ENCODE assay signal across 1 cellular context in the genomic region with DNA sequence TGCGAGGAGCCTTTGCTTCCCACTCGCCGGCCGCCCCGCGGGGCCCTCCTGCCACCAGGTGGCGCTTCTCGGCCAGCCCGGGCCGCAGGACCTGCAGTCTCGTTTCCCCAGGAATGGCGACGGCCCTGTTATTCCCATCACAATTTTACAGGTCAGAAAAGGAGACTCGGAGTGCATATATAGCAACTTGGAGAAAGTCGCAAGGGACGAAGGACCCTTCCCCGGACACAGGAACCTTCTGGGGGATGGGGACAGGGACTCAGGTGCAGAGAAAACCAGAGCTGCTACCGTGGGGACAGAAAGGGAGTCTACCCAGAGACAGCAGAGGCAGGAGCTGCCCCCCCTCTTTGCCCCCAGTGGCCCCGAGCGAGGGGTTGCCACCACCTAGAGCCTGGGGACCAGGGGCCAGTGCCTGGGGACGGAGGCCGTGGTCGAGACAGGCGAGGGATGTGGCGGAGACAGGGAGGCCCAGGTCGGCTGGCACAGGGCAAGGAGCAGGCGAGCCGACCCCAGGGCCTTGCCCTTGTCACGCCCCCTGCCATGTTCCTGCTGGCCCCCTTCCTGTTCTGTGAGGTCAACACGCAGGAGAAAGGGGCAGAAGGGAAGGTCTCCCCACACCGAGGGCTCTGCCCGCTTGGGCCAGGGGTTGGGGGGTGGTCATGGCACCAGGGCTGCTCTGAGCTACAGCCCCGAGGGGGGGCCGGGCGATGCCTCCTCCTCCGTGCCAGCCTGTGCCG.
TF ChIP-seq lines count a peak whose summit lies in the region.

No MANE protein-coding gene starts in this region.

TF ChIP-seq in H1, 55 proteins besides CTCF, POLR2A, EP300 and RAD21:
- no peak for TF ChIP-seq POU5F1 (IDR thresholded peaks at IDR 0.05; ENCODE audit: low read depth, low read length)
- no peak for TF ChIP-seq HDAC6 (IDR thresholded peaks at IDR 0.05; ENCODE audit: low read depth, low read length)
- TF ChIP-seq CBX5 (IDR thresholded peaks at IDR 0.05; ENCODE audit: low read depth, low read length) = no peak
- TF ChIP-seq E2F6 (IDR thresholded peaks at IDR 0.05) = no peak
- TF ChIP-seq SP4 (IDR thresholded peaks at IDR 0.05; ENCODE audit: low read length) = 0 out of 2 replicates have a peak, but pooled peaks have one; percentile 51
- no peak; the same call in 1 of the 2 replicates for TF ChIP-seq SP2 (IDR thresholded peaks at IDR 0.05; ENCODE audit: low read length)
- no peak for TF ChIP-seq POLR2AphosphoS5 (IDR thresholded peaks at IDR 0.05; ENCODE audit: low read depth, low read length)
- 0 out of 2 replicates have a peak, but pooled peaks have one; percentile 22 for TF ChIP-seq CREB1 (IDR thresholded peaks at IDR 0.05)
- TF ChIP-seq TAF7 (optimal IDR thresholded peaks at IDR 0.05; ENCODE audit: borderline replicate concordance, low read depth, low read length) = peak; percentile 47
- TF ChIP-seq CBX8 (IDR thresholded peaks at IDR 0.05; ENCODE audit: borderline replicate concordance, low read depth, low read length) = no peak
- no peak for TF ChIP-seq CHD2 (IDR thresholded peaks at IDR 0.05; ENCODE audit: low read length)
- TF ChIP-seq BRCA1 (IDR thresholded peaks at IDR 0.05; ENCODE audit: low read depth, low read length) = no peak
- 0 out of 2 replicates have a peak, but pooled peaks have one; percentile 12 for TF ChIP-seq PHF8 (conservative IDR thresholded peaks at IDR 0.05; ENCODE audit: low read depth, low read length)
- TF ChIP-seq TAF1 (IDR thresholded peaks at IDR 0.05; ENCODE audit: low read depth, low read length) = peak; percentile 28; the same call in 1 of the 2 replicates
- no peak for TF ChIP-seq KDM1A (IDR thresholded peaks at IDR 0.05; ENCODE audit: borderline replicate concordance, low read length)
- TF ChIP-seq KDM5A (IDR thresholded peaks at IDR 0.05; ENCODE audit: low read length) = no peak
- TF ChIP-seq GABPA (IDR thresholded peaks at IDR 0.05; ENCODE audit: borderline replicate concordance, insufficient read depth, low read length) = peak; percentile 77; the same call in 1 of the 2 replicates
- TF ChIP-seq KDM4A (IDR thresholded peaks at IDR 0.05; ENCODE audit: low read depth, low read length, severe bottlenecking) = no peak
- 0 out of 4 replicates have a peak, but pooled peaks of 1 of the 2 experiments have one; percentile 33 for TF ChIP-seq HDAC2 (IDR thresholded peaks at IDR 0.05; ENCODE audit: borderline replicate concordance in 1 of 2, low read depth in 2 of 2, low read length in 2 of 2)
- no peak for TF ChIP-seq BCL11A (IDR thresholded peaks at IDR 0.05; ENCODE audit: low read depth in 2 of 2, low read length in 2 of 2)
- no peak for TF ChIP-seq ASH2L (IDR thresholded peaks at IDR 0.05; ENCODE audit: low read length)
- TF ChIP-seq YY1 (IDR thresholded peaks at IDR 0.05; ENCODE audit: low read depth, low read length) = peak; percentile 87
- TF ChIP-seq BACH1 (IDR thresholded peaks at IDR 0.05; ENCODE audit: low read length) = peak; percentile 85
- TF ChIP-seq EZH2 (IDR thresholded peaks at IDR 0.05; ENCODE audit: low read depth, low read length, severe bottlenecking) = no peak
- TF ChIP-seq GTF2F1 (IDR thresholded peaks at IDR 0.05; ENCODE audit: borderline replicate concordance, low read depth, low read length) = no peak
- TF ChIP-seq RXRA (IDR thresholded peaks at IDR 0.05; ENCODE audit: insufficient read depth, low read depth, low read length) = no peak
- no peak for TF ChIP-seq SIX5 (IDR thresholded peaks at IDR 0.05; ENCODE audit: low read depth, low read length)
- no peak for TF ChIP-seq JUN (IDR thresholded peaks at IDR 0.05; ENCODE audit: low read depth, low read length)
- TF ChIP-seq MAX (IDR thresholded peaks at IDR 0.05) = peak; percentile 18; the same call in 1 of the 2 replicates
- no peak for TF ChIP-seq SIN3A (conservative IDR thresholded peaks at IDR 0.05 in 1 of 2, IDR thresholded peaks at IDR 0.05 in 1 of 2; ENCODE audit: low read depth in 1 of 2, low read length in 2 of 2)
- TF ChIP-seq SIRT6 (IDR thresholded peaks at IDR 0.05; ENCODE audit: low read length) = no peak
- TF ChIP-seq TBP (IDR thresholded peaks at IDR 0.05; ENCODE audit: low read depth, low read length) = no peak
